21 cellular contexts compared by ENCODE assay signal in genomic region chr21:19603011-19603593, GRCh38.
"Had no signal": no experiment of that assay in that cellular context is flagged by ENCODE, and none has a peak within 500 bp of the region (broad histone marks: within the 10 kb centered on the region; RNA-seq: fewer than 3 reads in every experiment).

No MANE protein-coding gene starts in this region.

- H3K4me1 Mint-ChIP-seq: naive thymus-derived CD8-positive, alpha-beta T cell; stimulated activated naive B cell treated with anti-CD40 and anti-IgM and Interleukin-4, amounts not matched to agents 10 μg/mL and 1 μg/mL and 100 μg/mL, for 72 hours; stimulated activated naive CD8-positive, alpha-beta T cell treated with anti-CD3 and anti-CD28 coated beads, Interleukin-15, amount 100 ng/mL, for 72 hours had no signal

- H3K27me3 Mint-ChIP-seq: naive thymus-derived CD8-positive, alpha-beta T cell; stimulated activated naive B cell treated with anti-CD40 and anti-IgM and Interleukin-4, amounts not matched to agents 10 μg/mL and 1 μg/mL and 100 μg/mL, for 72 hours; stimulated activated naive CD8-positive, alpha-beta T cell treated with anti-CD3 and anti-CD28 coated beads, Interleukin-15, amount 100 ng/mL, for 72 hours had no signal

- H3K27ac Mint-ChIP-seq: naive thymus-derived CD8-positive, alpha-beta T cell; stimulated activated naive B cell treated with anti-CD40 and anti-IgM and Interleukin-4, amounts not matched to agents 10 μg/mL and 1 μg/mL and 100 μg/mL, for 72 hours; stimulated activated naive CD8-positive, alpha-beta T cell treated with anti-CD3 and anti-CD28 coated beads, Interleukin-15, amount 100 ng/mL, for 72 hours had no signal

- H3K9me3 Mint-ChIP-seq: stimulated activated naive B cell treated with anti-CD40 and anti-IgM and Interleukin-4, amounts not matched to agents 10 μg/mL and 1 μg/mL and 100 μg/mL, for 72 hours had no signal

- H3K4me3 ChIP-seq: esophagus squamous epithelium, gastroesophageal sphincter, mucosa of descending colon, psoas muscle, right lobe of liver, skin epidermis, testis, tibial nerve, upper lobe of right lung, vagina had no signal

- H3K4me3 Mint-ChIP-seq: naive thymus-derived CD8-positive, alpha-beta T cell; stimulated activated naive B cell treated with anti-CD40 and anti-IgM and Interleukin-4, amounts not matched to agents 10 μg/mL and 1 μg/mL and 100 μg/mL, for 72 hours; stimulated activated naive CD8-positive, alpha-beta T cell treated with anti-CD3 and anti-CD28 coated beads, Interleukin-15, amount 100 ng/mL, for 72 hours had no signal

- H3K27ac ChIP-seq: esophagus squamous epithelium, gastroesophageal sphincter, neutrophil, psoas muscle, right lobe of liver, skin epidermis, testis, tibial nerve, upper lobe of right lung, vagina had no signal

- H3K36me3 Mint-ChIP-seq: naive thymus-derived CD8-positive, alpha-beta T cell; stimulated activated naive B cell treated with anti-CD40 and anti-IgM and Interleukin-4, amounts not matched to agents 10 μg/mL and 1 μg/mL and 100 μg/mL, for 72 hours had no signal

- DNase-seq: esophagus squamous epithelium; foreskin fibroblast; glutamatergic neuron; islet precursor cell; mammary epithelial cell; mucosa of descending colon; naive thymus-derived CD8-positive, alpha-beta T cell; psoas muscle; retina; right lobe of liver; stimulated activated CD4-positive, alpha-beta T cell treated with anti-CD3 and anti-CD28 coated beads, Interleukin-2, amount 100 ng/mL, for 24 hours; stimulated activated CD4-positive, alpha-beta T cell treated with anti-CD3 and anti-CD28 coated beads, Interleukin-4, amount 100 ng/mL, for 4 hours; stimulated activated naive B cell treated with anti-CD40 and anti-IgM and Interleukin-4, amounts not matched to agents 10 μg/mL and 1 μg/mL and 100 μg/mL, for 72 hours; stimulated activated naive CD8-positive, alpha-beta T cell treated with anti-CD3 and anti-CD28 coated beads, Interleukin-15, amount 100 ng/mL, for 72 hours; testis; upper lobe of right lung had no signal
